In genomic region chr9:131395027-131395744, GRCh38 we compare ENCODE assay signal across 8 cellular contexts. TPM values are rescaled to one million over a fixed set of nuclear protein-coding genes. Genes with fewer than 3 reads are reported as not detected.
A peak's percentile ranks its signal among the peaks of the same experiment; 100 is the strongest.
DNase-seq lines count a peak whose midpoint lies in the region; ATAC-seq and TF ChIP-seq lines count a peak whose summit lies in the region.

No MANE protein-coding gene starts in this region.

- no peaks in the 10 kb centered on the region for H3K27me3 ChIP-seq in esophagus (ENCODE audit: control insufficient read depth in 1 of 2, insufficient read depth in 2 of 2, low read length in 2 of 2)
- H3K27me3 ChIP-seq in neuron (ENCODE audit: insufficient read depth, low read length): no peaks in the 10 kb centered on the region
- H3K27me3 ChIP-seq in transverse colon: no peaks in the 10 kb centered on the region

- H3K9me3 ChIP-seq in esophagus (ENCODE audit: control insufficient read depth in 2 of 2, insufficient read depth in 1 of 2, low read depth in 1 of 2, low read length in 1 of 2): no peaks in the 10 kb centered on the region
- H3K9me3 ChIP-seq in neuron (ENCODE audit: low read length): no peaks in the 10 kb centered on the region
- no peaks in the 10 kb centered on the region for H3K9me3 ChIP-seq in transverse colon

- TF ChIP-seq POLR2A in GM19099 (IDR thresholded peaks at IDR 0.05; ENCODE audit: extremely low read depth, insufficient read length, low read depth) (peak; percentile 45), transverse colon (IDR thresholded peaks at IDR 0.05) (peak; percentile 13)

- ATAC-seq in GM19397 (IDR thresholded peaks at IDR 0.05; ENCODE audit: unreplicated experiment): no peak

- H3K27ac ChIP-seq in esophagus (ENCODE audit: low read depth in 2 of 2, low read length in 1 of 2) (peak overlapping the region; percentile 98 to 99), transverse colon (peak overlapping the region; percentile 98 to 100 (median 99))

- DNase-seq in NCI-H526 (lab: John Stamatoyannopoulos, UW) (peak; percentile 39 to 40), activated T-cell treated with anti-CD3 and anti-CD28 coated beads for 24 hours (ENCODE audit: low read depth) (peak; percentile 68), transverse colon (peak; percentile 73), iPS-NIHi11 (ENCODE audit: low spot score) (no peak)

- H3K4me3 ChIP-seq in esophagus (ENCODE audit: low read depth in 1 of 2, low read length in 2 of 2) (peak overlapping the region; percentile 75 to 88), neuron (ENCODE audit: low read length) (peak overlapping the region; percentile 96), transverse colon (peak overlapping the region; percentile 75 to 98 (median 82))

- in situ Hi-C loops in transverse colon (cut with MboI; ENCODE audit: low pct_ligation_motif_present in 1 of 4, low pct_unique_long_range_greater_than_20kb in 1 of 4, low sequenced_read_pairs in 3 of 4): loop anchor here in 1 of 4 donors (25.0 kb wide), 1 partner anchor 342 kb away; the partner anchor contains the start of gene RAPGEF1

- TF ChIP-seq EP300 in transverse colon (IDR thresholded peaks at IDR 0.05; ENCODE audit: low read depth): no peak

- H2AFZ ChIP-seq in neuron (ENCODE audit: low read depth, low read length): no peak overlapping the region

- H3K36me3 ChIP-seq in esophagus (ENCODE audit: control insufficient read depth in 2 of 2, insufficient read depth in 2 of 2, low read length in 1 of 2): no peaks in the 10 kb centered on the region
- peaks cover 13% of the 10 kb centered on the region for H3K36me3 ChIP-seq in neuron (ENCODE audit: insufficient read depth, low read length)
- H3K36me3 ChIP-seq in transverse colon: no peaks in the 10 kb centered on the region

- intact Hi-C loops in transverse colon (cut with DNase I; ENCODE audit: low total_unique reads): no loop called here

- peak in 1 of 5 experiments; percentile 18 for TF ChIP-seq CTCF in transverse colon (IDR thresholded peaks at IDR 0.05)

- peaks cover 9 to 10% of the 10 kb centered on the region in 2 donors for H3K4me1 ChIP-seq in esophagus (ENCODE audit: control insufficient read depth in 2 of 2, insufficient read depth in 2 of 2, low read length in 1 of 2)
- peaks cover 41% of the 10 kb centered on the region for H3K4me1 ChIP-seq in neuron (ENCODE audit: insufficient read depth, low read length)
- peaks cover 30 to 60% (median 50%) of the 10 kb centered on the region in 4 donors for H3K4me1 ChIP-seq in transverse colon

- WGBS in esophagus, 2 donors: 3 to 4% methylated on average over 12 of the region's 12 CpGs
- 1 to 6% methylated on average over 2 to 12 of the region's 12 CpGs for WGBS in transverse colon (ENCODE audit: low coverage in 1 of 2), 2 donors

RNA-seq across cellular contexts. Expression of gene PRRC2B, which starts 1.3 kb away (rescaled TPM):
- 10 to 100 TPM; 26.8 to 60.0 TPM for polyA plus RNA-seq in esophagus
- 100 to 1,000 TPM in 2 of 4 donors, 10 to 100 TPM in 2; 73.7 to 171 (median 98.9) TPM for total RNA-seq in transverse colon
